In genomic region chr11:83063073-83063754, GRCh38 we compare ENCODE assay signal across 8 cellular contexts. TPM values are rescaled to one million over a fixed set of nuclear protein-coding genes. Genes with fewer than 3 reads are reported as not detected.
DNase-seq lines count a peak whose midpoint lies in the region; ATAC-seq, FAIRE-seq and TF ChIP-seq lines count a peak whose summit lies in the region.

No MANE protein-coding gene starts in this region.

- peaks cover 75% of the 10 kb centered on the region for H3K4me1 Mint-ChIP-seq in stimulated activated memory B cell treated with anti-CD40 and anti-IgM and Interleukin-4, amounts not matched to agents 10 μg/mL and 1 μg/mL and 100 μg/mL, for 72 hours

- CTCF ChIA-PET in A549 (lab: Yijun Ruan, JAX) = interaction anchor here (0.7 to 1.3 kb wide), 3 partner anchors 8 to 136 kb away, joined by 3 read pairs; partner anchors contain the start of gene RAB30

- peak; percentile 69 to 75; a peak in 4 of 6 replicates for ATAC-seq in A549
- peak; percentile 74 for ATAC-seq in GM18517 (IDR thresholded peaks at IDR 0.05; ENCODE audit: unreplicated experiment)
- peak; percentile 61 for ATAC-seq in HG02884 (IDR thresholded peaks at IDR 0.05; ENCODE audit: unreplicated experiment)
- peak; percentile 93 for ATAC-seq in stimulated activated memory B cell treated with anti-CD40 and anti-IgM and Interleukin-4, amounts not matched to agents 10 μg/mL and 1 μg/mL and 100 μg/mL, for 72 hours

- H3K36me3 Mint-ChIP-seq in stimulated activated memory B cell treated with anti-CD40 and anti-IgM and Interleukin-4, amounts not matched to agents 10 μg/mL and 1 μg/mL and 100 μg/mL, for 72 hours = peaks cover 55% of the 10 kb centered on the region

- peak overlapping the region; percentile 80 for H3K4me3 Mint-ChIP-seq in stimulated activated memory B cell treated with anti-CD40 and anti-IgM and Interleukin-4, amounts not matched to agents 10 μg/mL and 1 μg/mL and 100 μg/mL, for 72 hours

- no peak for TF ChIP-seq POLR2A in A549 (IDR thresholded peaks at IDR 0.05; ENCODE audit: low read length)
- no peak for TF ChIP-seq POLR2A in breast epithelium (IDR thresholded peaks at IDR 0.05)

- intact Hi-C loops in breast epithelium (cut with DNase I; ENCODE audit: low total_unique reads) = no loop called here

- 44% methylated on average over 7 of the region's 7 CpGs for WGBS in A549 (ENCODE audit: missing lambda C conversion rate)

- TF ChIP-seq EP300 in A549 (IDR thresholded peaks at IDR 0.05) = no peak

- no peak for FAIRE-seq in A549 (lab: Jason Lieb, UNC)

- H3K27ac Mint-ChIP-seq in stimulated activated memory B cell treated with anti-CD40 and anti-IgM and Interleukin-4, amounts not matched to agents 10 μg/mL and 1 μg/mL and 100 μg/mL, for 72 hours = no peak overlapping the region

- no peaks in the 10 kb centered on the region for H3K36me3 ChIP-seq in breast epithelium

- peak overlapping the region; percentile 66 for H3K4me2 ChIP-seq in A549

- H3K4me1 ChIP-seq in A549 (peaks cover 14% of the 10 kb centered on the region), breast epithelium (no peaks in the 10 kb centered on the region)

- no peak for TF ChIP-seq RAD21 in A549 (conservative IDR thresholded peaks at IDR 0.05 in 1 of 2, IDR thresholded peaks at IDR 0.05 in 1 of 2)

- H3K27me3 ChIP-seq in breast epithelium = no peaks in the 10 kb centered on the region

- H3K9me3 ChIP-seq in A549 (no peaks in the 10 kb centered on the region), breast epithelium (no peaks in the 10 kb centered on the region)

- POLR2A ChIA-PET in A549 (lab: Yijun Ruan, JAX) = interaction anchor here (1.3 kb wide), 1 partner anchor 94 kb away, joined by 7 read pairs; the partner anchor contains the start of gene PCF11

- H3K4me3 ChIP-seq in A549 (no peak overlapping the region), fibroblast of pulmonary artery (replicated peaks; ENCODE audit: low read depth, low read length) (no peak overlapping the region), breast epithelium (peak overlapping the region in 1 of 3 donors; percentile 45)

- H3K27ac ChIP-seq in A549 (peak overlapping the region; percentile 8 to 61; a peak in 4 of 6 replicates), breast epithelium (peak overlapping the region in 1 of 2 donors; percentile 48)

- DNase-seq in A549 (ENCODE audit: low read depth in 1 of 2, low spot score in 1 of 2) (peak in 1 of 2 experiments; percentile 36), RPMI7951 (ENCODE audit: low read depth) (peak; percentile 37), fibroblast of pulmonary artery (ENCODE audit: low read depth) (peak; percentile 60), DMS153 treated with DMSO at 0.1 percent for 48 hours (lab: John Stamatoyannopoulos, UW; ENCODE audit: unreplicated experiment) (no peak), breast epithelium (ENCODE audit: low spot score in 2 of 2) (no peak)

- no peaks in the 10 kb centered on the region for H3K27me3 Mint-ChIP-seq in stimulated activated memory B cell treated with anti-CD40 and anti-IgM and Interleukin-4, amounts not matched to agents 10 μg/mL and 1 μg/mL and 100 μg/mL, for 72 hours

- peaks cover 12% of the 10 kb centered on the region for H3K9me3 Mint-ChIP-seq in stimulated activated memory B cell treated with anti-CD40 and anti-IgM and Interleukin-4, amounts not matched to agents 10 μg/mL and 1 μg/mL and 100 μg/mL, for 72 hours

- TF ChIP-seq CTCF in A549 (IDR thresholded peaks at IDR 0.05) = no peak
- TF ChIP-seq CTCF in fibroblast of pulmonary artery (IDR thresholded peaks at IDR 0.05; ENCODE audit: low read length, missing control alignments) = no peak
- no peak for TF ChIP-seq CTCF in breast epithelium (IDR thresholded peaks at IDR 0.05)

TF ChIP-seq in A549, 52 proteins besides CTCF, POLR2A, EP300 and RAD21:
- TF ChIP-seq PHF8 (IDR thresholded peaks at IDR 0.05; ENCODE audit: borderline replicate concordance, low read depth) (no peak), FOSL2 (IDR thresholded peaks at IDR 0.05) (no peak), FOSL2 (CRISPR knock-in tag; IDR thresholded peaks at IDR 0.05) (0 out of 2 replicates have a peak, but pooled peaks have one; percentile 13)
TF ChIP-seq in A549: peak in this region for 1.

RNA-seq across cellular contexts. Expression of gene RAB30, which starts 8.5 kb away (rescaled TPM):
- polyA plus RNA-seq in A549 (2011; rRNA removed) (6.2 and 7.0 TPM in 2 replicates), A549 (2017; fragmentation: RNase III; extraction: RNeasy Plus Mini Kit Qiagen cat#74134 plus additional on column Dnase treatment) (3.9 to 4.7 TPM (median 4.2 TPM) in 3 replicates)
- 1.6 and 2.0 TPM in 2 replicates for polyA plus RNA-seq in A549 (2012; cell fraction: cytosol; rRNA removed)
- polyA plus RNA-seq in A549 (2012; cell fraction: nucleus; rRNA removed) = 1.4 and 1.6 TPM in 2 replicates
- 5.8 and 10.3 TPM in 2 replicates for polyA minus RNA-seq in A549 (2011; rRNA and poly(A)+ RNA removed)
- total RNA-seq in RPMI7951 (2014; rRNA removed; shearing (Covaris generic)) = 15.9 and 16.0 TPM in 2 replicates
- total RNA-seq in breast epithelium = 10 to 100 TPM; 20.3 to 26.6 (median 24.2) TPM

Comparison
In these comparisons a context has a peak if more than half of its experiments do, and no peak if none do; other contexts are left out.
1. DNase-seq: peak in RPMI7951 (single experiment) and fibroblast of pulmonary artery (single experiment); none in DMS153 treated with DMSO at 0.1 percent for 48 hours (single experiment) and breast epithelium (0 of 2).
2. Peak in every context shown above with its lines, with median percentiles within 50 percentile points of each other: ATAC-seq.